8 cellular contexts compared by ENCODE assay signal in the genomic region with DNA sequence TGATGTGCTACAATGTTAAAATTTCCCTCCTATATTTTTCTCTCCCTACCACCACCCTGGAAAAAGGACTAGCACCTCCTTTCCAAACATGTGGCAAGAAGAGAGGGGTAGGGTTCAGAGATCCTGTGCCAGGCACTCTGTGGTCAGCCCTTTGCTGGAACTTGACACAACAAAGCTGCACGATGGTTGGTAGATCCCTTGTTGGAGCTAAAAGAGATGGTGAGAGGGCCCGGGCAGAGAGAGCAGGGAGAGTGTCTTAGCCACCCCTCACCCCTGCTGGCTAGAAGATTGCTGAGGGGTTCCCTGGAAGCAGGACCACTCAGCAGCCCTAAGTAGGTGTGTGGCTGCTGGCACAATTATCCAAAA. TPM values are rescaled to one million over a fixed set of nuclear protein-coding genes. Genes with fewer than 3 reads are reported as not detected.
A peak's percentile ranks its signal among the peaks of the same experiment; 100 is the strongest.
DNase-seq lines count a peak whose midpoint lies in the region; ATAC-seq, FAIRE-seq and TF ChIP-seq lines count a peak whose summit lies in the region.

No MANE protein-coding gene starts in this region.

- no peak overlapping the region for H4K5ac ChIP-seq in H9 (ENCODE audit: insufficient read length, low read depth, low read length)

- H3K36me3 Mint-ChIP-seq in H9 (ENCODE audit: insufficient read depth in 1 of 3, low read depth in 3 of 3): peaks cover 5 to 9% (median 7%) of the 10 kb centered on the region in 3 experiments; a peak in 6 of 7 replicates
- peaks cover 20% of the 10 kb centered on the region for H3K36me3 Mint-ChIP-seq in stimulated activated effector memory CD8-positive, alpha-beta T cell treated with anti-CD3 and anti-CD28 coated beads, Interleukin-12 subunit alpha, Interleukin-12 subunit beta, amount 100 ng/mL, for 72 hours

- no peak for FAIRE-seq in GM19239 (lab: Jason Lieb, UNC)

- TF ChIP-seq CTCF in H9 (conservative IDR thresholded peaks at IDR 0.05) (no peak), VCaP (conservative IDR thresholded peaks at IDR 0.05) (no peak), gastroesophageal sphincter (IDR thresholded peaks at IDR 0.05) (no peak)

- no peak overlapping the region for H3K27ac ChIP-seq in H9 (ENCODE audit: insufficient read length, low read depth, low read length)
- peak overlapping the region; percentile 94 for H3K27ac ChIP-seq in VCaP
- peak overlapping the region; percentile 82 to 99 (median 90) for H3K27ac ChIP-seq in gastroesophageal sphincter

- no peak overlapping the region for H4K8ac ChIP-seq in H9 (replicated peaks; ENCODE audit: insufficient read length, low read depth, low read length)

- DNase-seq in H9 (no peak), GM19239 (ENCODE audit: insufficient read length, low spot score) (no peak)
- no peak for DNase-seq in stimulated activated effector memory CD8-positive, alpha-beta T cell treated with anti-CD3 and anti-CD28 coated beads, Interleukin-12 subunit alpha, Interleukin-12 subunit beta, amount 100 ng/mL, for 72 hours (ENCODE audit: low spot score in 2 of 2)

- peaks cover 10% of the 10 kb centered on the region; the same call in 1 of the 2 replicates for H3K4me1 ChIP-seq in H9 (ENCODE audit: insufficient read depth, low read length)
- peaks cover 3 to 39% (median 14%) of the 10 kb centered on the region in 3 donors for H3K4me1 ChIP-seq in gastroesophageal sphincter

- WGBS in H9 (ENCODE audit: extremely low coverage, insufficient read length, low lambda C conversion rate): no CpG with 5 or more reads among the region's 2 CpGs
- WGBS in gastroesophageal sphincter (ENCODE audit: low coverage in 1 of 2), 2 donors: 56% methylated on average over 2 of the region's 2 CpGs; no CpG with 5 or more reads in 1 of the 2 donors

- H3K4me1 Mint-ChIP-seq in H9: peaks cover 54 to 60% of the 10 kb centered on the region in 2 experiments
- peaks cover 57% of the 10 kb centered on the region for H3K4me1 Mint-ChIP-seq in stimulated activated effector memory CD8-positive, alpha-beta T cell treated with anti-CD3 and anti-CD28 coated beads, Interleukin-12 subunit alpha, Interleukin-12 subunit beta, amount 100 ng/mL, for 72 hours

- TF ChIP-seq EP300 in gastroesophageal sphincter (IDR thresholded peaks at IDR 0.05): no peak

- no peak overlapping the region for H2BK120ac ChIP-seq in H9 (ENCODE audit: low read depth, low read length, poor library complexity, severe bottlenecking)

- H3K14ac ChIP-seq in H9 (ENCODE audit: insufficient read depth, low read length): no peak overlapping the region; the same call in 1 of the 2 replicates

- peak overlapping the region; percentile 19 for H3K4me2 ChIP-seq in H9 (ENCODE audit: insufficient read depth, insufficient read length, low read length)

- peaks cover 1% of the 10 kb centered on the region; the same call in 1 of the 2 replicates for H3K79me2 ChIP-seq in H9 (ENCODE audit: insufficient read depth, low read length)

- no peak overlapping the region for H3K9ac ChIP-seq in H9 (ENCODE audit: extremely low read depth, insufficient read length, low read length)

- no peaks in the 10 kb centered on the region for H3K36me3 ChIP-seq in gastroesophageal sphincter

- no peak overlapping the region for H3T11ph ChIP-seq in H9 (ENCODE audit: low read length)

- H2BK15ac ChIP-seq in H9 (ENCODE audit: low read depth, low read length): no peak overlapping the region

- no peaks in the 10 kb centered on the region for H3K27me3 ChIP-seq in H9 (ENCODE audit: insufficient read depth, low read length)
- no peaks in the 10 kb centered on the region for H3K27me3 ChIP-seq in gastroesophageal sphincter

- peak overlapping the region in 2 of 3 experiments; percentile 26 to 99; a peak in 3 of 7 replicates for H3K27ac Mint-ChIP-seq in H9
- H3K27ac Mint-ChIP-seq in stimulated activated effector memory CD8-positive, alpha-beta T cell treated with anti-CD3 and anti-CD28 coated beads, Interleukin-12 subunit alpha, Interleukin-12 subunit beta, amount 100 ng/mL, for 72 hours: peak overlapping the region; percentile 61

- peak overlapping the region; percentile 18 for H2AK5ac ChIP-seq in H9 (ENCODE audit: insufficient read length, low read length)

- H3K27me3 Mint-ChIP-seq in H9 (ENCODE audit: low read depth): peaks cover 2% of the 10 kb centered on the region

- H3K4me3 Mint-ChIP-seq in H9: 0 out of 5 replicates have a peak overlapping the region, but pooled peaks of 1 of the 2 experiments have one; percentile 22
- H3K4me3 Mint-ChIP-seq in stimulated activated effector memory CD8-positive, alpha-beta T cell treated with anti-CD3 and anti-CD28 coated beads, Interleukin-12 subunit alpha, Interleukin-12 subunit beta, amount 100 ng/mL, for 72 hours: peak overlapping the region; percentile 82

- H3K18ac ChIP-seq in H9 (ENCODE audit: insufficient read length, low read depth, low read length): peak overlapping the region; percentile 15

- H3K9me3 ChIP-seq in H9 (ENCODE audit: control insufficient read depth, low read depth, low read length) (no peaks in the 10 kb centered on the region), gastroesophageal sphincter (no peaks in the 10 kb centered on the region)

- TF ChIP-seq POLR2A in gastroesophageal sphincter (IDR thresholded peaks at IDR 0.05): no peak

- H4K20me1 ChIP-seq in H9 (ENCODE audit: control insufficient read depth, insufficient read depth, insufficient read length): no peaks in the 10 kb centered on the region

- H3K4ac ChIP-seq in H9 (ENCODE audit: low read depth, low read length): no peak overlapping the region

- H2AFZ ChIP-seq in H9 (ENCODE audit: low read length): no peak overlapping the region

- no peak overlapping the region for H3K23ac ChIP-seq in H9 (ENCODE audit: insufficient read length, low read depth, low read length)

- no peak overlapping the region for H3K4me3 ChIP-seq in gastroesophageal sphincter

- peaks cover 14% of the 10 kb centered on the region for H3K23me2 ChIP-seq in H9 (ENCODE audit: insufficient read length, low read depth, low read length, poor library complexity, severe bottlenecking)

- no peak overlapping the region for H2BK5ac ChIP-seq in H9 (ENCODE audit: insufficient read length, low read length)

- no peaks in the 10 kb centered on the region for H3K79me1 ChIP-seq in H9 (ENCODE audit: insufficient read depth, low read depth, low read length, poor library complexity, severe bottlenecking)

- peak overlapping the region; percentile 38 for H2BK12ac ChIP-seq in H9 (ENCODE audit: insufficient read length, low read depth, low read length)

- no peaks in the 10 kb centered on the region for H3K9me3 Mint-ChIP-seq in H9
- no peaks in the 10 kb centered on the region for H3K9me3 Mint-ChIP-seq in stimulated activated effector memory CD8-positive, alpha-beta T cell treated with anti-CD3 and anti-CD28 coated beads, Interleukin-12 subunit alpha, Interleukin-12 subunit beta, amount 100 ng/mL, for 72 hours

- no peak overlapping the region for H4K91ac ChIP-seq in H9 (ENCODE audit: insufficient read length, low read depth, low read length)

- no peak overlapping the region for H3K56ac ChIP-seq in H9 (ENCODE audit: insufficient read length, low read depth, low read length)

- ATAC-seq in gastroesophageal sphincter (no peak), HG02973 (IDR thresholded peaks at IDR 0.05; ENCODE audit: unreplicated experiment) (no peak), HG02759 (IDR thresholded peaks at IDR 0.05; ENCODE audit: unreplicated experiment) (no peak), GM18517 (IDR thresholded peaks at IDR 0.05; ENCODE audit: unreplicated experiment) (no peak)
- ATAC-seq in stimulated activated effector memory CD8-positive, alpha-beta T cell treated with anti-CD3 and anti-CD28 coated beads, Interleukin-12 subunit alpha, Interleukin-12 subunit beta, amount 100 ng/mL, for 72 hours: no peak

- no peak overlapping the region for H2BK20ac ChIP-seq in H9 (ENCODE audit: low read depth, low read length, poor library complexity, severe bottlenecking)

RNA-seq across cellular contexts. Expression of a gene that starts 2.5 kb away (rescaled TPM):
- total RNA-seq in H9 (2021) (119 and 126 TPM in 2 replicates), gastroesophageal sphincter (10 to 100 TPM; 40.8 to 46.7 (median 45.5) TPM)
